ENCODE assay signal across 17 cellular contexts in genomic region chr4:123449362-123449761, GRCh38. TPM values are rescaled to one million over a fixed set of nuclear protein-coding genes. Genes with fewer than 3 reads are reported as not detected.
DNase-seq lines count a peak whose midpoint lies in the region; ATAC-seq, FAIRE-seq and TF ChIP-seq lines count a peak whose summit lies in the region.
"Had no signal": no experiment of that assay in that cellular context is flagged by ENCODE, and none has a peak within 500 bp of the region (broad histone marks: within the 10 kb centered on the region; RNA-seq: fewer than 3 reads in every experiment).

No MANE protein-coding gene starts in this region.

- no peak for TF ChIP-seq CTCF in OCI-LY1 (IDR thresholded peaks at IDR 0.05; ENCODE audit: low read length)
- no peak for TF ChIP-seq CTCF in hepatocyte (IDR thresholded peaks at IDR 0.05; ENCODE audit: poor library complexity)
- TF ChIP-seq CTCF in gastroesophageal sphincter (IDR thresholded peaks at IDR 0.05) = no peak

- 51% methylated on average over 5 of the region's 5 CpGs for WGBS in hepatocyte (ENCODE audit: low lambda C conversion rate, missing lambda C conversion rate)
- whole genome bisulfite sequencing in gastroesophageal sphincter (ENCODE audit: low coverage in 1 of 2), 2 donors = 78 to 81% methylated on average over 4 to 5 of the region's 5 CpGs

- H3K9ac ChIP-seq in OCI-LY1 (ENCODE audit: low read length) = peak overlapping the region; percentile 1; the same call in 1 of the 2 replicates

- peak; percentile 2 for ATAC-seq in GM21526 (IDR thresholded peaks at IDR 0.05; ENCODE audit: low FRiP score, unreplicated experiment)
- ATAC-seq in gastroesophageal sphincter = no peak
- ATAC-seq: psoas muscle had no signal

- H3K4me1 ChIP-seq in OCI-LY1 (ENCODE audit: insufficient read depth, low read length, severe bottlenecking) = peaks cover 86% of the 10 kb centered on the region
- no peaks in the 10 kb centered on the region for H3K4me1 ChIP-seq in hepatocyte (ENCODE audit: insufficient read depth)
- H3K4me1 ChIP-seq in gastroesophageal sphincter = peaks cover 0 to 11% (median 4%) of the 10 kb centered on the region in 3 donors
- H3K4me1 ChIP-seq: ascending aorta had no signal

- no peak for TF ChIP-seq EP300 in gastroesophageal sphincter (IDR thresholded peaks at IDR 0.05)

- FAIRE-seq in GM18507 (lab: Jason Lieb, UNC) = peak; percentile 50

- H2AFZ ChIP-seq in OCI-LY1 (ENCODE audit: low read length) (no peak overlapping the region), hepatocyte (no peak overlapping the region)

- H3K36me3 ChIP-seq in OCI-LY1 (ENCODE audit: insufficient read depth, low read length) = no peaks in the 10 kb centered on the region
- no peaks in the 10 kb centered on the region for H3K36me3 ChIP-seq in hepatocyte (replicated peaks; ENCODE audit: insufficient read depth, low read depth)
- H3K36me3 ChIP-seq in gastroesophageal sphincter = no peaks in the 10 kb centered on the region
- H3K36me3 ChIP-seq: ascending aorta had no signal

- no peak for DNase-seq in GM18507 (ENCODE audit: extremely low spot score, insufficient read length, low read depth)
- DNase-seq in myocyte (ENCODE audit: low read depth) = peak; percentile 13
- DNase-seq in C1 segment of cervical spinal cord (lab: John Stamatoyannopoulos, UW) = no peak
- DNase-seq in hepatocyte (ENCODE audit: low spot score) = no peak
- DNase-seq in SHP77 (lab: John Stamatoyannopoulos, UW) = no peak
- DNase-seq: activated T-cell treated with anti-CD3 and anti-CD28 coated beads for 4 hours; NCI-H1436; NCI-H524 treated with DMSO at 0.1 percent for 48 hours; psoas muscle; SHP77 treated with DMSO at 0.1 percent for 48 hours; stimulated activated CD4-positive, alpha-beta T cell treated with anti-CD3 and anti-CD28 coated beads, Interleukin-2, amount 100 ng/mL, for 48 hours; stimulated activated naive CD4-positive, alpha-beta T cell had no signal

- H3K9me3 ChIP-seq in OCI-LY1 (ENCODE audit: low read length) (no peaks in the 10 kb centered on the region), hepatocyte (ENCODE audit: low read depth) (no peaks in the 10 kb centered on the region), gastroesophageal sphincter (no peaks in the 10 kb centered on the region)
- H3K9me3 ChIP-seq: ascending aorta, psoas muscle had no signal

- H3K79me2 ChIP-seq in OCI-LY1 (ENCODE audit: insufficient read depth, low read length) = no peaks in the 10 kb centered on the region
- no peaks in the 10 kb centered on the region for H3K79me2 ChIP-seq in hepatocyte

- no peak for TF ChIP-seq POLR2A in gastroesophageal sphincter (IDR thresholded peaks at IDR 0.05)

- no peaks in the 10 kb centered on the region for H4K20me1 ChIP-seq in OCI-LY1 (ENCODE audit: insufficient read depth, low read length)
- H4K20me1 ChIP-seq in hepatocyte (ENCODE audit: insufficient read depth, poor library complexity, severe bottlenecking) = no peaks in the 10 kb centered on the region

- peak overlapping the region; percentile 13 for H3K4me3 ChIP-seq in OCI-LY1 (ENCODE audit: low read depth, low read length, poor library complexity, severe bottlenecking)
- no peak overlapping the region for H3K4me3 ChIP-seq in hepatocyte
- no peak overlapping the region for H3K4me3 ChIP-seq in gastroesophageal sphincter
- H3K4me3 ChIP-seq: ascending aorta, psoas muscle had no signal

- H3K4me2 ChIP-seq in OCI-LY1 (ENCODE audit: low read length) = peak overlapping the region; percentile 58
- H3K4me2 ChIP-seq in hepatocyte = no peak overlapping the region

- H3F3A ChIP-seq in OCI-LY1 (ENCODE audit: insufficient read depth, low read length) = 0 out of 2 replicates have a peak, but pooled peaks cover 3% of the 10 kb centered on the region

- H3K27me3 ChIP-seq in OCI-LY1 (ENCODE audit: insufficient read depth, low read length) (no peaks in the 10 kb centered on the region), hepatocyte (no peaks in the 10 kb centered on the region), gastroesophageal sphincter (no peaks in the 10 kb centered on the region)
- H3K27me3 ChIP-seq: ascending aorta had no signal

- H3K27ac ChIP-seq in OCI-LY1 (ENCODE audit: low read depth, low read length, poor library complexity, severe bottlenecking) (peak overlapping the region; percentile 76), hepatocyte (no peak overlapping the region), gastroesophageal sphincter (no peak overlapping the region)
- H3K27ac ChIP-seq: ascending aorta, C4-2B, psoas muscle had no signal

- no peaks in the 10 kb centered on the region for H3K9me2 ChIP-seq in OCI-LY1 (ENCODE audit: low read depth, low read length)
- H3K9me2 ChIP-seq in hepatocyte (replicated peaks; ENCODE audit: insufficient read depth) = no peaks in the 10 kb centered on the region

RNA-seq across cellular contexts. Expression of gene SPRY1, which starts 52.8 kb away (rescaled TPM):
- total RNA-seq in myocyte (14.8 and 19.8 TPM in 2 replicates), hepatocyte (37.7 and 43.9 TPM in 2 replicates), gastroesophageal sphincter (100 to 1,000 TPM in 2 of 4 donors, 10 to 100 TPM in 2; 79.3 to 118 (median 98.4) TPM)
- 2.8 TPM for polyA plus RNA-seq in myocyte (2012)
- 36.7 and 40.1 TPM in 2 replicates for polyA plus RNA-seq in hepatocyte
